15 cellular contexts compared by ENCODE assay signal in genomic region chr3:132645058-132645457, GRCh38. TPM values are rescaled to one million over a fixed set of nuclear protein-coding genes. Genes with fewer than 3 reads are reported as not detected.
DNase-seq lines count a peak whose midpoint lies in the region; ATAC-seq and TF ChIP-seq lines count a peak whose summit lies in the region.
"Had no signal": no experiment of that assay in that cellular context is flagged by ENCODE, and none has a peak within 500 bp of the region (broad histone marks: within the 10 kb centered on the region; RNA-seq: fewer than 3 reads in every experiment).

No MANE protein-coding gene starts in this region.

- H3K27ac ChIP-seq in PC-3 (ENCODE audit: low read length) (no peak overlapping the region), mesendoderm (ENCODE audit: low read depth, low read length) (no peak overlapping the region)
- H3K27ac ChIP-seq: BLaER1 treated with 17β-estradiol and CSF1 and Interleukin-3, amounts not matched to agents 10 nM and 100 nM; PC-9 had no signal

- H3K36me3 ChIP-seq in PC-3 (ENCODE audit: low read depth, low read length) (no peaks in the 10 kb centered on the region), mesendoderm (ENCODE audit: control insufficient read depth, insufficient read depth, low read length) (no peaks in the 10 kb centered on the region)

- H3K4me2 ChIP-seq in PC-3 (ENCODE audit: low read length) (no peak overlapping the region), mesendoderm (ENCODE audit: low read length) (no peak overlapping the region)
- H3K4me2 ChIP-seq: BLaER1 treated with 17β-estradiol and CSF1 and Interleukin-3, amounts not matched to agents 10 nM and 100 nM; PC-9 had no signal

- no peaks in the 10 kb centered on the region for H3F3A ChIP-seq in PC-3 (ENCODE audit: low read length, unreplicated experiment)

- H3K79me1 ChIP-seq in mesendoderm (ENCODE audit: low read length) = no peaks in the 10 kb centered on the region

- no peak overlapping the region for H3K56ac ChIP-seq in mesendoderm (ENCODE audit: low read length)

- ATAC-seq in PC-3 (no peak; the same call in 1 of the 2 replicates), HG03442 (IDR thresholded peaks at IDR 0.05; ENCODE audit: unreplicated experiment) (no peak)

- H2BK15ac ChIP-seq in mesendoderm (replicated peaks; ENCODE audit: low read depth) = no peak overlapping the region

- no peak overlapping the region for H2BK120ac ChIP-seq in mesendoderm (ENCODE audit: low read depth, low read length)

- no peaks in the 10 kb centered on the region for H3K9me3 ChIP-seq in PC-3 (ENCODE audit: low read length)
- H3K9me3 ChIP-seq: BLaER1 treated with 17β-estradiol and CSF1 and Interleukin-3, amounts not matched to agents 10 nM and 100 nM had no signal

- H3K4me3 ChIP-seq in PC-3 (ENCODE audit: low read length) = no peak overlapping the region
- no peak overlapping the region for H3K4me3 ChIP-seq in epithelial cell of esophagus (ENCODE audit: low read length)
- no peak overlapping the region for H3K4me3 ChIP-seq in mesendoderm (ENCODE audit: low read length)
- H3K4me3 ChIP-seq: BLaER1 treated with 17β-estradiol and CSF1 and Interleukin-3, amounts not matched to agents 10 nM and 100 nM; PC-9 had no signal

- H2AFZ ChIP-seq in PC-3 (ENCODE audit: low read length) = no peak overlapping the region
- H2AFZ ChIP-seq: PC-9 had no signal

- no peak overlapping the region for H3K4ac ChIP-seq in mesendoderm (ENCODE audit: low read depth, low read length)

- CTCF ChIA-PET in PC-3 (lab: Charles Lee) = no interaction called here

- H3K9me2 ChIP-seq in PC-3 (replicated peaks; ENCODE audit: low read length) = no peaks in the 10 kb centered on the region

- H3K79me2 ChIP-seq in PC-3 (ENCODE audit: low read length) (no peaks in the 10 kb centered on the region), mesendoderm (ENCODE audit: control insufficient read depth, insufficient read depth, low read length) (no peaks in the 10 kb centered on the region)

- H3K23ac ChIP-seq in mesendoderm (ENCODE audit: low read length) = no peak overlapping the region

- no CpG with 5 or more reads among the region's 1 CpG for WGBS in mesendoderm (ENCODE audit: extremely low coverage, insufficient coverage, low lambda C conversion rate)

- intact Hi-C loops in PC-3 (cut with micrococcal nuclease) = no loop called here

- H2BK5ac ChIP-seq in mesendoderm (ENCODE audit: low read length) = no peak overlapping the region

- no peak for TF ChIP-seq CTCF in PC-3 (conservative IDR thresholded peaks at IDR 0.05; ENCODE audit: low read depth, low read length)
- no peak for TF ChIP-seq CTCF in epithelial cell of esophagus (IDR thresholded peaks at IDR 0.05; ENCODE audit: insufficient read depth, low read depth, low read length, missing control alignments)

- H4K5ac ChIP-seq in mesendoderm (ENCODE audit: low read length) = no peak overlapping the region

- H4K8ac ChIP-seq in mesendoderm (ENCODE audit: low read depth, low read length) = no peak overlapping the region

- H3K9ac ChIP-seq in PC-3 (ENCODE audit: low read length) (no peak overlapping the region), mesendoderm (ENCODE audit: low read length) (no peak overlapping the region)
- H3K9ac ChIP-seq: BLaER1 treated with 17β-estradiol and CSF1 and Interleukin-3, amounts not matched to agents 10 nM and 100 nM had no signal

- POLR2A ChIA-PET in PC-3 (lab: Charles Lee; ENCODE audit: unreplicated experiment) = no interaction called here

- no TSS peak for BruUV-seq in PC-3 (replicated peaks; lab: Mats Ljungman, UMichigan)

- H3K27me3 ChIP-seq in PC-3 (ENCODE audit: low read length) (no peaks in the 10 kb centered on the region), mesendoderm (ENCODE audit: insufficient read depth, low read length, poor library complexity) (no peaks in the 10 kb centered on the region)
- H3K27me3 ChIP-seq: BLaER1 treated with 17β-estradiol and CSF1 and Interleukin-3, amounts not matched to agents 10 nM and 100 nM had no signal

- peaks cover 7% of the 10 kb centered on the region for H3K4me1 ChIP-seq in PC-3 (ENCODE audit: insufficient read depth, low read length)
- no peaks in the 10 kb centered on the region for H3K4me1 ChIP-seq in mesendoderm (ENCODE audit: control insufficient read depth, low read depth, low read length)

- no peak overlapping the region for H3K18ac ChIP-seq in mesendoderm (ENCODE audit: low read length)

- H2AK5ac ChIP-seq in mesendoderm (ENCODE audit: low read length) = no peak overlapping the region

- DNase-seq in NCI-H510A treated with DMSO at 0.1 percent for 48 hours (lab: John Stamatoyannopoulos, UW) (peak; percentile 3), NCI-H510A (lab: John Stamatoyannopoulos, UW) (no peak), PC-3 (peak; percentile 38), epithelial cell of esophagus (ENCODE audit: low read depth) (peak; percentile 28), mesendoderm (peak; percentile 84), OCI-M2 (lab: John Stamatoyannopoulos, UW; ENCODE audit: unreplicated experiment) (no peak)
- no peak for DNase-seq in effector CD8-positive, alpha-beta T cell (lab: John Stamatoyannopoulos, UW)
- DNase-seq: NCI-H1105 treated with DMSO at 0.1 percent for 48 hours, NCI-H2029 treated with DMSO at 0.1 percent for 48 hours, NCI-H526 had no signal

- H4K20me1 ChIP-seq in PC-3 (ENCODE audit: low read length) = no peaks in the 10 kb centered on the region
- H4K20me1 ChIP-seq: BLaER1 treated with 17β-estradiol and CSF1 and Interleukin-3, amounts not matched to agents 10 nM and 100 nM had no signal

RNA-seq across cellular contexts. Expression of gene ACAD11, which starts 14.6 kb away (rescaled TPM):
- 4.7 and 5.8 TPM in 2 replicates for total RNA-seq in PC-3 (2014; rRNA removed)
- 7.0 TPM for polyA plus RNA-seq in mesendoderm (2013, experiment 1 of 2)
- 6.7 TPM for polyA plus RNA-seq in mesendoderm (2013, experiment 2 of 2)

RNA-seq across cellular contexts. Expression of gene UBA5, which starts 15.1 kb away (rescaled TPM):
- total RNA-seq in PC-3 (2014; rRNA removed) = 66.6 and 78.7 TPM in 2 replicates
- polyA plus RNA-seq in mesendoderm (2013, experiment 1 of 2) = 29.1 TPM
- 29.3 TPM for polyA plus RNA-seq in mesendoderm (2013, experiment 2 of 2)

RNA-seq across cellular contexts. Expression of gene ACKR4, which starts 48.0 kb away (rescaled TPM):
- not detected in 2 replicates for total RNA-seq in PC-3 (2014; rRNA removed)
- not detected for polyA plus RNA-seq in mesendoderm (2013, experiment 1 of 2)
- polyA plus RNA-seq in mesendoderm (2013, experiment 2 of 2) = not detected
- total RNA-seq: A172, H4, PC-9 had no signal

Comparison
In these comparisons a context has a peak if more than half of its experiments do, and no peak if none do; other contexts are left out.
1. DNase-seq: peak in NCI-H510A treated with DMSO at 0.1 percent for 48 hours (single experiment), PC-3 (single experiment), epithelial cell of esophagus (single experiment) and mesendoderm (single experiment); none in NCI-H510A (single experiment), OCI-M2 (single experiment) and effector CD8-positive, alpha-beta T cell (single experiment).